In genomic region chrX:643911-644303, GRCh38 we compare ENCODE assay signal across 17 cellular contexts. TPM values are rescaled to one million over a fixed set of nuclear protein-coding genes. Genes with fewer than 3 reads are reported as not detected.
"Had no signal": no experiment of that assay in that cellular context is flagged by ENCODE, and none has a peak within 500 bp of the region (broad histone marks: within the 10 kb centered on the region; RNA-seq: fewer than 3 reads in every experiment).

No MANE protein-coding gene starts in this region.

- H3K4me1 ChIP-seq: body of pancreas, esophagus squamous epithelium, uterus had no signal

- DNase-seq: activated CD4-positive, alpha-beta memory T cell treated with anti-CD3 and anti-CD28 coated beads, Interleukin-2, amount 10 ng/mL, durations not matched to agents 7 days and 5 days; activated CD8-positive, alpha-beta memory T cell treated with anti-CD3 and anti-CD28 coated beads, Interleukin-2, amount 50 U/mL, for 4 hours; activated gamma-delta T cell; amniotic stem cell; caudate nucleus; esophagus squamous epithelium; midbrain; naive B cell; T-helper 1 cell; uterus had no signal

- ATAC-seq: body of pancreas had no signal

- H3K4me3 ChIP-seq: body of pancreas, esophagus squamous epithelium, lung, thoracic aorta, uterus had no signal

- H3K27me3 ChIP-seq: body of pancreas, uterus had no signal

- H3K9me3 ChIP-seq: body of pancreas, esophagus squamous epithelium, neutrophil, thoracic aorta, uterus had no signal

- FAIRE-seq: colon, islet of Langerhans had no signal

- H3K27ac ChIP-seq: body of pancreas, esophagus squamous epithelium, neutrophil, thoracic aorta, uterus had no signal

- H3K36me3 ChIP-seq: esophagus squamous epithelium, neutrophil, thoracic aorta, uterus had no signal

RNA-seq across cellular contexts. Expression of gene SHOX, which starts 13.3 kb away (rescaled TPM):
- total RNA-seq: activated CD4-positive, alpha-beta memory T cell treated with anti-CD3 and anti-CD28 coated beads, Interleukin-2, amount 10 ng/mL, durations not matched to agents 7 days and 5 days; body of pancreas; fibroblast of villous mesenchyme; lung; uterus had no signal
- polyA plus RNA-seq: lung had no signal
